8 cellular contexts compared by ENCODE assay signal in genomic region chr14:54175298-54175942, GRCh38.
DNase-seq lines count a peak whose midpoint lies in the region; ATAC-seq and TF ChIP-seq lines count a peak whose summit lies in the region.

No MANE protein-coding gene starts in this region.

- ATAC-seq in GM21529 (IDR thresholded peaks at IDR 0.05; ENCODE audit: unreplicated experiment) (peak; percentile 57), GM18870 (IDR thresholded peaks at IDR 0.05; ENCODE audit: unreplicated experiment) (no peak)

- TF ChIP-seq POLR2A in erythroblast (IDR thresholded peaks at IDR 0.05; ENCODE audit: low read length), result no peak

- no peak overlapping the region for H3K27ac ChIP-seq in substantia nigra (ENCODE audit: low read depth, low read length, poor library complexity, severe bottlenecking)

- DNase-seq in CD1c-positive myeloid dendritic cell (ENCODE audit: extremely low spot score), result peak; percentile 54
- peak; percentile 31 for DNase-seq in NCI-H2171 (lab: John Stamatoyannopoulos, UW)
- DNase-seq in activated CD4-positive, alpha-beta T cell treated with anti-CD3 and anti-CD28 coated beads for 48 hours, result peak; percentile 61
- DNase-seq in erythroblast (lab: John Stamatoyannopoulos, UW), result peak; percentile 46 to 71
- DNase-seq in myocyte (ENCODE audit: low read depth), result peak; percentile 88
- peak in 32 of 49 donors; percentile 0 to 63 (median 24) for DNase-seq in substantia nigra (lab: John Stamatoyannopoulos, UW)

Comparison
In these comparisons a context has a peak if more than half of its experiments do, and no peak if none do; other contexts are left out.
1. DNase-seq: peak in every context shown above with its lines; median percentile 88 in myocyte; 61 in activated CD4-positive, alpha-beta T cell treated with anti-CD3 and anti-CD28 coated beads for 48 hours; 58 in erythroblast; 54 in CD1c-positive myeloid dendritic cell; 31 in NCI-H2171; 24 in substantia nigra.